In the genomic region with DNA sequence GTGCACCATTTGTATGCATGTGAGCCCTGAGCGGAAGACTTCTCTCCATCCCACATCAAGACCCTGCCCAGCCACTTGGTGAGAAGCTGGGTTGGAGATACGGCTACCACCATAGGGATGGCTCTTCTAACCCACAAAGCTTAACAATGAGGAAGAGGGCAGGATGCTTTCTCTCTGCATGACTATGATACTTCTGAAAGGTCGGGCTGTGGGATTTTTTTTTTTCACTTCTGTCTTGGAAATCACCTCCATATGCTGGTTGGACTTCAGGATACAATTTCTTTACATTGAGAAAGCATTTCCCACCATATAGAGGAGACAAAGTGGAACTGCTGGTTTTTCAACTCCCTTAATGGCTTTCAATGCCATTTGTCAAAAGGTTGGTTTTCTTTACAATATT, we compare ENCODE assay signal across 26 cellular contexts. TPM values are rescaled to one million over a fixed set of nuclear protein-coding genes. Genes with fewer than 3 reads are reported as not detected.
"Had no signal": no experiment of that assay in that cellular context is flagged by ENCODE, and none has a peak within 500 bp of the region (broad histone marks: within the 10 kb centered on the region; RNA-seq: fewer than 3 reads in every experiment).

No MANE protein-coding gene starts in this region.

- ATAC-seq: effector memory CD8-positive, alpha-beta T cell; gastroesophageal sphincter; left ventricle myocardium superior; mucosa of descending colon; right lobe of liver had no signal

- H3K27ac Mint-ChIP-seq: activated naive CD8-positive, alpha-beta T cell; effector memory CD8-positive, alpha-beta T cell; natural killer cell treated with Interleukin-12 subunit alpha and Interleukin-12 subunit beta and Interleukin-15 and Interleukin-18, amount 100 ng/mL, for 72 hours; stimulated activated naive CD8-positive, alpha-beta T cell treated with anti-CD3 and anti-CD28 coated beads, Interleukin-15, Interleukin-2, amounts not matched to agents 100 ng/mL and 50 ng/mL, for 24 hours; T-helper 2 cell treated with Interferon-gamma antibody and Interleukin-4, amounts not matched to agents 5 μg/mL and 100 μg/mL, for 36 hours had no signal

- H3K27ac ChIP-seq: colonic mucosa, dorsolateral prefrontal cortex, gastroesophageal sphincter, hepatocyte, right lobe of liver, thoracic aorta, uterus, WERI-Rb-1 had no signal

- H3K4me3 Mint-ChIP-seq: activated naive CD8-positive, alpha-beta T cell; effector memory CD8-positive, alpha-beta T cell; natural killer cell treated with Interleukin-12 subunit alpha and Interleukin-12 subunit beta and Interleukin-15 and Interleukin-18, amount 100 ng/mL, for 72 hours; stimulated activated naive CD8-positive, alpha-beta T cell treated with anti-CD3 and anti-CD28 coated beads, Interleukin-15, Interleukin-2, amounts not matched to agents 100 ng/mL and 50 ng/mL, for 24 hours; T-helper 2 cell treated with Interferon-gamma antibody and Interleukin-4, amounts not matched to agents 5 μg/mL and 100 μg/mL, for 36 hours had no signal

- H3K9me3 ChIP-seq: colonic mucosa, gastroesophageal sphincter, mucosa of descending colon, right lobe of liver, thoracic aorta, uterus had no signal

- DNase-seq: activated CD4-positive, alpha-beta T cell treated with anti-CD3 and anti-CD28 coated beads for 48 hours; activated CD4-positive, alpha-beta T cell treated with anti-CD3 and anti-CD28 coated beads, Interleukin-2, amount 50 U/mL, for 48 hours; activated CD8-positive, alpha-beta memory T cell treated with anti-CD3 and anti-CD28 coated beads for 24 hours; activated effector memory CD4-positive, alpha-beta T cell treated with Interleukin-2 at 50 U/mL for 16 hours; activated naive CD4-positive, alpha-beta T cell treated with Interleukin-2 at 50 U/mL for 16 hours; anterior cingulate cortex; colonic mucosa; dorsolateral prefrontal cortex; effector memory CD8-positive, alpha-beta T cell; islet precursor cell; left ventricle myocardium superior; mucosa of descending colon; right lobe of liver; stimulated activated CD4-positive, alpha-beta T cell treated with anti-CD3 and anti-CD28 coated beads, Interleukin-2, amount 100 ng/mL, for 48 hours; trophoblast cell; uterus; WERI-Rb-1 had no signal

- H3K4me1 ChIP-seq: colonic mucosa, right lobe of liver had no signal

- H3K4me3 ChIP-seq: colonic mucosa, dorsolateral prefrontal cortex, gastroesophageal sphincter, hepatocyte, mucosa of descending colon, right lobe of liver, thoracic aorta, uterus had no signal

- H3K36me3 Mint-ChIP-seq: activated naive CD8-positive, alpha-beta T cell; natural killer cell treated with Interleukin-12 subunit alpha and Interleukin-12 subunit beta and Interleukin-15 and Interleukin-18, amount 100 ng/mL, for 72 hours had no signal

- H3K9me3 Mint-ChIP-seq: effector memory CD8-positive, alpha-beta T cell; natural killer cell treated with Interleukin-12 subunit alpha and Interleukin-12 subunit beta and Interleukin-15 and Interleukin-18, amount 100 ng/mL, for 72 hours; stimulated activated naive CD8-positive, alpha-beta T cell treated with anti-CD3 and anti-CD28 coated beads, Interleukin-15, Interleukin-2, amounts not matched to agents 100 ng/mL and 50 ng/mL, for 24 hours; T-helper 2 cell treated with Interferon-gamma antibody and Interleukin-4, amounts not matched to agents 5 μg/mL and 100 μg/mL, for 36 hours had no signal

- H3K27me3 ChIP-seq: colonic mucosa, dorsolateral prefrontal cortex, gastroesophageal sphincter, hepatocyte, right lobe of liver, uterus had no signal

RNA-seq across cellular contexts. Expression of a gene that starts 30.5 kb away (rescaled TPM):
- total RNA-seq: fibroblast of lung; natural killer cell treated with Interleukin-12 subunit alpha and Interleukin-12 subunit beta and Interleukin-15 and Interleukin-18, amount 100 ng/mL, for 72 hours; osteoblast had no signal
- polyA plus RNA-seq: fibroblast of lung, hepatocyte had no signal
